ENCODE assay signal across 7 cellular contexts in the genomic region with DNA sequence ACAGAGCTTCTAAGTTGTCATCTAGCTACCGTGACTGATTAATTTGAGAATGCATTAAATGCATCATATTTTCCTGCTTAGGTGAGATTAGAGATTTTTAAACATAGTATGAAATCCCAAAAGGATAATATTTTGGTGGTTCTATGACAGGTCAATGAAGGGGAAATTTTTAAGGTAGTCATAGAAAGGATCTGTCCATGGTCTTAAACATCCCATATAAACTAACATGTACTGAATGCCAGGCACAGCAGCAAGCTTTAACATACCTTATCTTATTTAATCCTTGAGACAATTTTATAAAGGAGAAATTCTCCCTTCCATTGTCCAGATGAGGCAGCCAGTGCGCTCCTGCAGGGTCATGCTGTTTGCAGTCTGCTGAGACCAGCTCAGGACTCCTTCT.
"Had no signal": no experiment of that assay in that cellular context is flagged by ENCODE, and none has a peak within 500 bp of the region (broad histone marks: within the 10 kb centered on the region; RNA-seq: fewer than 3 reads in every experiment).

No MANE protein-coding gene starts in this region.

- H3K27ac ChIP-seq: HL-60, KMS-11 had no signal

- H3K4me3 ChIP-seq: K562 had no signal

- ATAC-seq: HepG2, K562 had no signal

- DNase-seq: IMR-90, KBM-7, KG1 had no signal
